In the genomic region with DNA sequence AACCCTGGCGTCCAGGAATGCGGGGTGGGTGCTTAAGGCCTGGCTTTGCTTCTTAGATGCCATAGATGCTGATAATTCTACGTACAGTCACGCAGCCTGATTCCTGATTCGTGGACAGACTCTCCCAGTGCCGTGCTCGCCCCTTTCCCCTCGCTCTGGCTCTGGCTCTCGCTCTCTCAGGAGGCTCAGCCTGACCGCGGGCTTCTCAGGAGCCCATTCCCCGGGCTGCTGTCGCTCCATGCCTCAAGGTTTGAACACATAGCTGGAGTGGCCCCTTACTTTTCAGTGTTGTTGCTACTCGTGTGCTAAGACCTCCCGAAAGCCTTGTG, we compare ENCODE assay signal across 1 cellular context.
TF ChIP-seq lines count a peak whose summit lies in the region.

No MANE protein-coding gene starts in this region.

TF ChIP-seq in SK-N-SH treated with all-trans-retinoic acid at 6 μM for 48 hours, 23 proteins besides CTCF, POLR2A, EP300 and RAD21 (continued from another document):
- TF ChIP-seq, protein P1, sequence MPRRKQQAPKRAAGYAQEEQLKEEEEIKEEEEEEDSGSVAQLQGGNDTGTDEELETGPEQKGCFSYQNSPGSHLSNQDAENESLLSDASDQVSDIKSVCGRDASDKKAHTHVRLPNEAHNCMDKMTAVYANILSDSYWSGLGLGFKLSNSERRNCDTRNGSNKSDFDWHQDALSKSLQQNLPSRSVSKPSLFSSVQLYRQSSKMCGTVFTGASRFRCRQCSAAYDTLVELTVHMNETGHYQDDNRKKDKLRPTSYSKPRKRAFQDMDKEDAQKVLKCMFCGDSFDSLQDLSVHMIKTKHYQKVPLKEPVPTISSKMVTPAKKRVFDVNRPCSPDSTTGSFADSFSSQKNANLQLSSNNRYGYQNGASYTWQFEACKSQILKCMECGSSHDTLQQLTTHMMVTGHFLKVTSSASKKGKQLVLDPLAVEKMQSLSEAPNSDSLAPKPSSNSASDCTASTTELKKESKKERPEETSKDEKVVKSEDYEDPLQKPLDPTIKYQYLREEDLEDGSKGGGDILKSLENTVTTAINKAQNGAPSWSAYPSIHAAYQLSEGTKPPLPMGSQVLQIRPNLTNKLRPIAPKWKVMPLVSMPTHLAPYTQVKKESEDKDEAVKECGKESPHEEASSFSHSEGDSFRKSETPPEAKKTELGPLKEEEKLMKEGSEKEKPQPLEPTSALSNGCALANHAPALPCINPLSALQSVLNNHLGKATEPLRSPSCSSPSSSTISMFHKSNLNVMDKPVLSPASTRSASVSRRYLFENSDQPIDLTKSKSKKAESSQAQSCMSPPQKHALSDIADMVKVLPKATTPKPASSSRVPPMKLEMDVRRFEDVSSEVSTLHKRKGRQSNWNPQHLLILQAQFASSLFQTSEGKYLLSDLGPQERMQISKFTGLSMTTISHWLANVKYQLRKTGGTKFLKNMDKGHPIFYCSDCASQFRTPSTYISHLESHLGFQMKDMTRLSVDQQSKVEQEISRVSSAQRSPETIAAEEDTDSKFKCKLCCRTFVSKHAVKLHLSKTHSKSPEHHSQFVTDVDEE (CRISPR knock-in tag; IDR thresholded peaks at IDR 0.05), result no peak
- no peak for TF ChIP-seq ARNTL (CRISPR knock-in tag; IDR thresholded peaks at IDR 0.05; ENCODE audit: borderline replicate concordance, low read depth)
- no peak for TF ChIP-seq ZFP3 (CRISPR knock-in tag; IDR thresholded peaks at IDR 0.05)
- TF ChIP-seq OSR1 (CRISPR knock-in tag; IDR thresholded peaks at IDR 0.05), result no peak
- no peak for TF ChIP-seq ZNF70 (CRISPR knock-in tag; IDR thresholded peaks at IDR 0.05)
- TF ChIP-seq, protein P2, sequence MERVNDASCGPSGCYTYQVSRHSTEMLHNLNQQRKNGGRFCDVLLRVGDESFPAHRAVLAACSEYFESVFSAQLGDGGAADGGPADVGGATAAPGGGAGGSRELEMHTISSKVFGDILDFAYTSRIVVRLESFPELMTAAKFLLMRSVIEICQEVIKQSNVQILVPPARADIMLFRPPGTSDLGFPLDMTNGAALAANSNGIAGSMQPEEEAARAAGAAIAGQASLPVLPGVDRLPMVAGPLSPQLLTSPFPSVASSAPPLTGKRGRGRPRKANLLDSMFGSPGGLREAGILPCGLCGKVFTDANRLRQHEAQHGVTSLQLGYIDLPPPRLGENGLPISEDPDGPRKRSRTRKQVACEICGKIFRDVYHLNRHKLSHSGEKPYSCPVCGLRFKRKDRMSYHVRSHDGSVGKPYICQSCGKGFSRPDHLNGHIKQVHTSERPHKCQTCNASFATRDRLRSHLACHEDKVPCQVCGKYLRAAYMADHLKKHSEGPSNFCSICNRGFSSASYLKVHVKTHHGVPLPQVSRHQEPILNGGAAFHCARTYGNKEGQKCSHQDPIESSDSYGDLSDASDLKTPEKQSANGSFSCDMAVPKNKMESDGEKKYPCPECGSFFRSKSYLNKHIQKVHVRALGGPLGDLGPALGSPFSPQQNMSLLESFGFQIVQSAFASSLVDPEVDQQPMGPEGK (CRISPR knock-in tag; IDR thresholded peaks at IDR 0.05; ENCODE audit: borderline replicate concordance), result no peak
- no peak for TF ChIP-seq ZC3H10 (CRISPR knock-in tag; IDR thresholded peaks at IDR 0.05)
